Comparison of ENCODE assay signal across 1 cellular context in the genomic region with DNA sequence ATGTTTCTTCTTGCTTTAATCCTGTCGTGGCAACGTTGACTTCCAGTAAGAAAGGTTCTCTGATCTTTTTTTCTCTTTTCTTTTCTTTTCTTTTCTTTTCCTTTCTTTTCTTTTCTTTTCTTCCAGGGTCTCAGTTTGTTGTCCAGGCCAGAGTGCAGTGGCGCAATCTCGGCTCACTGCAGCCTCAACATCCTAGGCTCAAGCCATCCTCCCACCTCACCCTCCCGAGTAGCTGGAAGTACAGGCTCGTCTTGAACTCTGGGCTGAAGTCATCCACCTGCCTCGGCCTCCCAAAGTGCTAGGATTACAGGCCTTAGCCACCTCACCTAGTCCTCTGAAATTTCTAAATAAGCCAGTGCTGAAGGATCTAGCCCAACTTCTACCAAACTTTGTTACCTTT.
TF ChIP-seq lines count a peak whose summit lies in the region.

No MANE protein-coding gene starts in this region.

TF ChIP-seq in GM12878, 131 proteins besides CTCF, POLR2A, EP300 and RAD21 (continued from another document):
- TF ChIP-seq IRF3 (IDR thresholded peaks at IDR 0.05) (no peak), RAD51 (IDR thresholded peaks at IDR 0.05) (no peak), CHD4 (IDR thresholded peaks at IDR 0.05) (no peak), FOS (IDR thresholded peaks at IDR 0.05; ENCODE audit: borderline replicate concordance, extremely low read depth, insufficient read length) (no peak), PML (IDR thresholded peaks at IDR 0.05; ENCODE audit: low read length) (no peak), HDAC2 (IDR thresholded peaks at IDR 0.05) (no peak), REST (IDR thresholded peaks at IDR 0.05; ENCODE audit: low read depth, low read length) (no peak), SP1 (IDR thresholded peaks at IDR 0.05; ENCODE audit: low read depth, low read length) (no peak), EGR1 (IDR thresholded peaks at IDR 0.05; ENCODE audit: borderline replicate concordance in 1 of 2, low read depth in 2 of 2, low read length in 2 of 2) (no peak), SPI1 (IDR thresholded peaks at IDR 0.05; ENCODE audit: borderline replicate concordance, insufficient read depth, low read depth, low read length) (no peak), TAF1 (IDR thresholded peaks at IDR 0.05; ENCODE audit: borderline replicate concordance, low read depth, low read length) (no peak), MEF2A (IDR thresholded peaks at IDR 0.05; ENCODE audit: insufficient read depth, low read depth, low read length) (no peak), BHLHE40 (IDR thresholded peaks at IDR 0.05; ENCODE audit: borderline replicate concordance in 1 of 2, low read depth in 2 of 2, low read length in 1 of 2) (no peak), ZNF384 (IDR thresholded peaks at IDR 0.05; ENCODE audit: borderline replicate concordance, low read depth, low read length) (no peak)
- TF ChIP-seq, protein P1, sequence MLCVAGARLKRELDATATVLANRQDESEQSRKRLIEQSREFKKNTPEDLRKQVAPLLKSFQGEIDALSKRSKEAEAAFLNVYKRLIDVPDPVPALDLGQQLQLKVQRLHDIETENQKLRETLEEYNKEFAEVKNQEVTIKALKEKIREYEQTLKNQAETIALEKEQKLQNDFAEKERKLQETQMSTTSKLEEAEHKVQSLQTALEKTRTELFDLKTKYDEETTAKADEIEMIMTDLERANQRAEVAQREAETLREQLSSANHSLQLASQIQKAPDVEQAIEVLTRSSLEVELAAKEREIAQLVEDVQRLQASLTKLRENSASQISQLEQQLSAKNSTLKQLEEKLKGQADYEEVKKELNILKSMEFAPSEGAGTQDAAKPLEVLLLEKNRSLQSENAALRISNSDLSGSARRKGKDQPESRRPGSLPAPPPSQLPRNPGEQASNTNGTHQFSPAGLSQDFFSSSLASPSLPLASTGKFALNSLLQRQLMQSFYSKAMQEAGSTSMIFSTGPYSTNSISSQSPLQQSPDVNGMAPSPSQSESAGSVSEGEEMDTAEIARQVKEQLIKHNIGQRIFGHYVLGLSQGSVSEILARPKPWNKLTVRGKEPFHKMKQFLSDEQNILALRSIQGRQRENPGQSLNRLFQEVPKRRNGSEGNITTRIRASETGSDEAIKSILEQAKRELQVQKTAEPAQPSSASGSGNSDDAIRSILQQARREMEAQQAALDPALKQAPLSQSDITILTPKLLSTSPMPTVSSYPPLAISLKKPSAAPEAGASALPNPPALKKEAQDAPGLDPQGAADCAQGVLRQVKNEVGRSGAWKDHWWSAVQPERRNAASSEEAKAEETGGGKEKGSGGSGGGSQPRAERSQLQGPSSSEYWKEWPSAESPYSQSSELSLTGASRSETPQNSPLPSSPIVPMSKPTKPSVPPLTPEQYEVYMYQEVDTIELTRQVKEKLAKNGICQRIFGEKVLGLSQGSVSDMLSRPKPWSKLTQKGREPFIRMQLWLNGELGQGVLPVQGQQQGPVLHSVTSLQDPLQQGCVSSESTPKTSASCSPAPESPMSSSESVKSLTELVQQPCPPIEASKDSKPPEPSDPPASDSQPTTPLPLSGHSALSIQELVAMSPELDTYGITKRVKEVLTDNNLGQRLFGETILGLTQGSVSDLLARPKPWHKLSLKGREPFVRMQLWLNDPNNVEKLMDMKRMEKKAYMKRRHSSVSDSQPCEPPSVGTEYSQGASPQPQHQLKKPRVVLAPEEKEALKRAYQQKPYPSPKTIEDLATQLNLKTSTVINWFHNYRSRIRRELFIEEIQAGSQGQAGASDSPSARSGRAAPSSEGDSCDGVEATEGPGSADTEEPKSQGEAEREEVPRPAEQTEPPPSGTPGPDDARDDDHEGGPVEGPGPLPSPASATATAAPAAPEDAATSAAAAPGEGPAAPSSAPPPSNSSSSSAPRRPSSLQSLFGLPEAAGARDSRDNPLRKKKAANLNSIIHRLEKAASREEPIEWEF (IDR thresholded peaks at IDR 0.05; ENCODE audit: insufficient replicate concordance, low read depth, low read length) = no peak
